ENCODE assay signal across 10 cellular contexts in genomic region chr11:4610258-4610935, GRCh38. TPM values are rescaled to one million over a fixed set of nuclear protein-coding genes. Genes with fewer than 3 reads are reported as not detected.
A peak's percentile ranks its signal among the peaks of the same experiment; 100 is the strongest.
DNase-seq lines count a peak whose midpoint lies in the region; ATAC-seq and TF ChIP-seq lines count a peak whose summit lies in the region.
"Had no signal": no experiment of that assay in that cellular context is flagged by ENCODE, and none has a peak within 500 bp of the region (broad histone marks: within the 10 kb centered on the region; RNA-seq: fewer than 3 reads in every experiment).

No MANE protein-coding gene starts in this region.

- H3K4me1 Mint-ChIP-seq in activated CD8-positive, alpha-beta memory T cell treated with anti-CD3 and anti-CD28 coated beads, Interleukin-2, amount 10 ng/mL, durations not matched to agents 7 days and 5 days, result peaks cover 40% of the 10 kb centered on the region
- peaks cover 39% of the 10 kb centered on the region for H3K4me1 Mint-ChIP-seq in activated naive CD8-positive, alpha-beta T cell treated with anti-CD3 and anti-CD28 coated beads, Interleukin-2, amount 50 U/mL, for 24 hours
- peaks cover 18% of the 10 kb centered on the region for H3K4me1 Mint-ChIP-seq in chondrocyte (ENCODE audit: low read depth)

- 6 to 16% (median 12%) methylated on average over 3 of the region's 3 CpGs for WGBS in spleen, 5 donors

- H3K27me3 ChIP-seq in spleen (replicated peaks in 1 of 7), result no peaks in the 10 kb centered on the region

- H3K4me3 Mint-ChIP-seq in activated CD8-positive, alpha-beta memory T cell treated with anti-CD3 and anti-CD28 coated beads, Interleukin-2, amount 10 ng/mL, durations not matched to agents 7 days and 5 days, result peak overlapping the region; percentile 56
- peak overlapping the region; percentile 61 for H3K4me3 Mint-ChIP-seq in activated naive CD8-positive, alpha-beta T cell treated with anti-CD3 and anti-CD28 coated beads, Interleukin-2, amount 50 U/mL, for 24 hours
- no peak overlapping the region for H3K4me3 Mint-ChIP-seq in chondrocyte (ENCODE audit: unreplicated experiment)
- H3K4me3 Mint-ChIP-seq: nephron had no signal

- ATAC-seq in activated CD8-positive, alpha-beta memory T cell treated with anti-CD3 and anti-CD28 coated beads, Interleukin-2, amount 10 ng/mL, durations not matched to agents 7 days and 5 days, result no peak
- ATAC-seq in activated naive CD8-positive, alpha-beta T cell treated with anti-CD3 and anti-CD28 coated beads, Interleukin-2, amount 50 U/mL, for 24 hours, result no peak

- no peak for TF ChIP-seq POLR2A in spleen (IDR thresholded peaks at IDR 0.05)

- TF ChIP-seq CTCF in spleen (IDR thresholded peaks at IDR 0.05 in 8 of 11, conservative IDR thresholded peaks at IDR 0.05 in 3 of 11) (no peak), chondrocyte (IDR thresholded peaks at IDR 0.05) (no peak)

- H3K4me3 ChIP-seq in spleen, result peak overlapping the region in 3 of 8 donors; percentile 18 to 49 (median 18)

- peaks cover 8 to 40% (median 26%) of the 10 kb centered on the region in 6 donors for H3K4me1 ChIP-seq in spleen

- H3K27me3 Mint-ChIP-seq in activated CD8-positive, alpha-beta memory T cell treated with anti-CD3 and anti-CD28 coated beads, Interleukin-2, amount 10 ng/mL, durations not matched to agents 7 days and 5 days, result no peaks in the 10 kb centered on the region
- H3K27me3 Mint-ChIP-seq in activated naive CD8-positive, alpha-beta T cell treated with anti-CD3 and anti-CD28 coated beads, Interleukin-2, amount 50 U/mL, for 24 hours, result peaks cover 4% of the 10 kb centered on the region
- H3K27me3 Mint-ChIP-seq in chondrocyte (ENCODE audit: low read depth), result peaks cover 17% of the 10 kb centered on the region

- CTCF ChIA-PET in activated CD8-positive, alpha-beta memory T cell treated with anti-CD3 and anti-CD28 coated beads, Interleukin-2, amount 10 ng/mL, durations not matched to agents 7 days and 5 days (lab: Charles Lee), result no interaction called here

- H3K27ac Mint-ChIP-seq in activated CD8-positive, alpha-beta memory T cell treated with anti-CD3 and anti-CD28 coated beads, Interleukin-2, amount 10 ng/mL, durations not matched to agents 7 days and 5 days, result peak overlapping the region; percentile 85
- H3K27ac Mint-ChIP-seq in activated naive CD8-positive, alpha-beta T cell treated with anti-CD3 and anti-CD28 coated beads, Interleukin-2, amount 50 U/mL, for 24 hours, result peak overlapping the region; percentile 50
- H3K27ac Mint-ChIP-seq in chondrocyte (ENCODE audit: unreplicated experiment), result no peak overlapping the region
- H3K27ac Mint-ChIP-seq: nephron had no signal

- peak; percentile 68 for DNase-seq in activated CD8-positive, alpha-beta memory T cell treated with anti-CD3 and anti-CD28 coated beads, Interleukin-2, amount 10 ng/mL, durations not matched to agents 7 days and 5 days
- DNase-seq in activated CD8-positive, alpha-beta memory T cell treated with anti-CD3 and anti-CD28 coated beads, Interleukin-2, amount 50 U/mL, for 4 hours, result no peak
- DNase-seq in activated naive CD8-positive, alpha-beta T cell treated with anti-CD3 and anti-CD28 coated beads, Interleukin-2, amount 50 U/mL, for 24 hours, result no peak
- no peak for DNase-seq in spleen
- no peak for DNase-seq in foreskin melanocyte
- DNase-seq in chondrocyte (ENCODE audit: low spot score), result no peak

- no peaks in the 10 kb centered on the region for H3K9me3 ChIP-seq in spleen

- peaks cover 4% of the 10 kb centered on the region for H3K36me3 Mint-ChIP-seq in activated CD8-positive, alpha-beta memory T cell treated with anti-CD3 and anti-CD28 coated beads, Interleukin-2, amount 10 ng/mL, durations not matched to agents 7 days and 5 days
- H3K36me3 Mint-ChIP-seq in activated naive CD8-positive, alpha-beta T cell treated with anti-CD3 and anti-CD28 coated beads, Interleukin-2, amount 50 U/mL, for 24 hours (ENCODE audit: low read depth), result no peaks in the 10 kb centered on the region
- no peaks in the 10 kb centered on the region for H3K36me3 Mint-ChIP-seq in chondrocyte (ENCODE audit: low read depth)

- H3K27ac ChIP-seq in spleen, result peak overlapping the region; percentile 35 to 77 (median 66)

- intact Hi-C loops in spleen (cut with DNase I; ENCODE audit: low total_unique reads), result no loop called here

- H3K9me3 Mint-ChIP-seq in activated CD8-positive, alpha-beta memory T cell treated with anti-CD3 and anti-CD28 coated beads, Interleukin-2, amount 10 ng/mL, durations not matched to agents 7 days and 5 days (ENCODE audit: low read depth), result no peaks in the 10 kb centered on the region
- H3K9me3 Mint-ChIP-seq in activated naive CD8-positive, alpha-beta T cell treated with anti-CD3 and anti-CD28 coated beads, Interleukin-2, amount 50 U/mL, for 24 hours, result peaks cover 5% of the 10 kb centered on the region
- no peaks in the 10 kb centered on the region for H3K9me3 Mint-ChIP-seq in chondrocyte (ENCODE audit: low read depth)
- H3K9me3 Mint-ChIP-seq: nephron had no signal

- H3K36me3 ChIP-seq in spleen, result peaks cover 0 to under 1% (median 0%) of the 10 kb centered on the region in 6 donors

RNA-seq across cellular contexts. Expression of gene TRIM68, which starts 2.4 kb away (rescaled TPM):
- 10 to 100 TPM; 14.9 to 15.9 TPM for total RNA-seq in activated CD8-positive, alpha-beta memory T cell treated with anti-CD3 and anti-CD28 coated beads, Interleukin-2, amount 10 ng/mL, durations not matched to agents 7 days and 5 days
- total RNA-seq in spleen, result 10 to 100 TPM; 12.2 to 22.9 (median 19.5) TPM
- 1 to 10 TPM; 3.4 to 7.2 (median 4.0) TPM for polyA plus RNA-seq in spleen
- 9.7 to 13.5 TPM (median 10.3 TPM) in 3 replicates for total RNA-seq in chondrocyte

RNA-seq across cellular contexts. Expression of gene OR52I1, which starts 16.6 kb away (rescaled TPM):
- total RNA-seq in activated CD8-positive, alpha-beta memory T cell treated with anti-CD3 and anti-CD28 coated beads, Interleukin-2, amount 10 ng/mL, durations not matched to agents 7 days and 5 days, result not detected
- total RNA-seq in spleen, result not detected
- polyA plus RNA-seq in spleen, result not detected
- total RNA-seq in chondrocyte, result not detected in 3 replicates
- total RNA-seq: dermis microvascular lymphatic vessel endothelial cell had no signal
- polyA plus RNA-seq: BJ had no signal

RNA-seq across cellular contexts. Expression of gene OR51D1, which starts 26.9 kb away (rescaled TPM):
- total RNA-seq in activated CD8-positive, alpha-beta memory T cell treated with anti-CD3 and anti-CD28 coated beads, Interleukin-2, amount 10 ng/mL, durations not matched to agents 7 days and 5 days, result not detected
- total RNA-seq in spleen (not detected), chondrocyte (not detected in 3 replicates)
- not detected for polyA plus RNA-seq in spleen
- total RNA-seq: dermis microvascular lymphatic vessel endothelial cell; T-helper 1 cell treated with Interleukin-12 subunit alpha and Interleukin-12 subunit beta and Interleukin-4 antibody, amounts not matched to agents 30 ng/mL and 1 ng/mL, for 36 hours had no signal
- polyA plus RNA-seq: BJ had no signal

RNA-seq across cellular contexts. Expression of gene OR52I2, which starts 28.9 kb away (rescaled TPM):
- not detected for total RNA-seq in activated CD8-positive, alpha-beta memory T cell treated with anti-CD3 and anti-CD28 coated beads, Interleukin-2, amount 10 ng/mL, durations not matched to agents 7 days and 5 days
- total RNA-seq in spleen (not detected), chondrocyte (not detected in 3 replicates)
- not detected for polyA plus RNA-seq in spleen
- total RNA-seq: dermis microvascular lymphatic vessel endothelial cell; T-helper 1 cell treated with Interleukin-12 subunit alpha and Interleukin-12 subunit beta and Interleukin-4 antibody, amounts not matched to agents 30 ng/mL and 1 ng/mL, for 36 hours had no signal
- polyA plus RNA-seq: BJ had no signal

RNA-seq across cellular contexts. Expression of gene OR51E1, which starts 33.4 kb away (rescaled TPM):
- total RNA-seq in activated CD8-positive, alpha-beta memory T cell treated with anti-CD3 and anti-CD28 coated beads, Interleukin-2, amount 10 ng/mL, durations not matched to agents 7 days and 5 days, result not detected
- not detected for total RNA-seq in spleen
- polyA plus RNA-seq in spleen, result under 1 TPM; 0.04 to 0.18 (median 0.06) TPM
- total RNA-seq in chondrocyte, result 0.22 to 1.6 TPM (median 1.2 TPM) in 3 replicates
- total RNA-seq: dermis microvascular lymphatic vessel endothelial cell; T-helper 1 cell treated with Interleukin-12 subunit alpha and Interleukin-12 subunit beta and Interleukin-4 antibody, amounts not matched to agents 30 ng/mL and 1 ng/mL, for 36 hours had no signal
- polyA plus RNA-seq: BJ had no signal
